Comparison of ENCODE assay signal across 16 cellular contexts in the genomic region with DNA sequence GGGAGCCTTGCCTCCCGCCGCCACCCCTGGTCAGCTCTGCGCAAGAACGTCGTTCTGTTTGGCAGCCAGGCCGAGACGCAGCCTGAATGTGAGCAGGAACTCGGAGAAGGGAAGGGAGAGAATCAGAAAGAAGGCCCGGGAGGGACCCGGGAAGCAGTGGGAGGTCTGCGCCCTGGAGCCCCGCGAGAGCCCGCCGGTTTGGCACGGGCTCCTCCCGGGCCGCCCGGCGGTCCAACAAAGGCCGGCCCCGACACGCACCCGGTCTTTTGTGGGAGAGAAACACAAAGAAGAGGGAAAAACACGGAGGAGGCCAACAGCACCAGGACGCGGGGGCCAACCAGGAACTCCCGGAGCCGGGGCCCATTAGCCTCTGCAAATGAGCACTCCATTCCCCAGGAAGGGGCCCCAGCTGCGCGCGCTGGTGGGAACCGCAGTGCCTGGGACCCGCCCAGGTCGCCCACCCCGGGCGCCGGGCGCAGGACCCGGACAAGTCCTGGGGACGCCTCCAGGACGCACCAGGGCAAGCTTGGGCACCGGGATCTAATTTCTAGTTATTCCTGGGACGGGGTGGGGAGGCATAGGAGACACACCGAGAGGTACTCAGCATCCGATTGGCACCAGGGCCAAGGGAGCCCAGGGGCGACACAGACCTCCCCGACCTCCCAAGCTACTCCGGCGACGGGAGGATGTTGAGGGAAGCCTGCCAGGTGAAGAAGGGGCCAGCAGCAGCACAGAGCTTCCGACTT. TPM values are rescaled to one million over a fixed set of nuclear protein-coding genes. Genes with fewer than 3 reads are reported as not detected.
A peak's percentile ranks its signal among the peaks of the same experiment; 100 is the strongest.
DNase-seq lines count a peak whose midpoint lies in the region; FAIRE-seq and TF ChIP-seq lines count a peak whose summit lies in the region.
"Had no signal": no experiment of that assay in that cellular context is flagged by ENCODE, and none has a peak within 500 bp of the region (broad histone marks: within the 10 kb centered on the region; RNA-seq: fewer than 3 reads in every experiment).

No MANE protein-coding gene starts in this region.

- H3K79me2 ChIP-seq in H1 (ENCODE audit: control insufficient read depth in 1 of 2, insufficient read depth in 2 of 2, low read length in 2 of 2): no peaks in the 10 kb centered on the region

- H2BK12ac ChIP-seq in H1 (ENCODE audit: low read depth, low read length): 0 out of 2 replicates have a peak overlapping the region, but pooled peaks have one; percentile 39

- H3K9me3 ChIP-seq in H1 (ENCODE audit: insufficient read depth in 2 of 2, low read depth in 1 of 2, low read length in 1 of 2) (no peaks in the 10 kb centered on the region; a peak in 1 of 4 replicates), neutrophil (no peaks in the 10 kb centered on the region)
- H3K9me3 ChIP-seq: tibial artery had no signal

- peaks cover 8 to 14% of the 10 kb centered on the region in 2 experiments for H4K20me1 ChIP-seq in H1 (replicated peaks in 1 of 2; ENCODE audit: control insufficient read depth in 1 of 2, insufficient read depth in 2 of 2, low read length in 2 of 2)

- peak overlapping the region; percentile 48 for H3K4me3 Mint-ChIP-seq in T-helper 1 cell treated with Interleukin-12 subunit alpha and Interleukin-12 subunit beta and Interleukin-4 antibody, amounts not matched to agents 30 μg/mL and 1 μg/mL, for 36 hours
- H3K4me3 Mint-ChIP-seq in HFFc6: 0 out of 2 replicates have a peak overlapping the region, but pooled peaks have one; percentile 34

- H3K79me1 ChIP-seq in H1 (ENCODE audit: low read depth, low read length): no peaks in the 10 kb centered on the region

- TF ChIP-seq CTCF in HFFc6 (IDR thresholded peaks at IDR 0.05) (no peak), H1 (IDR thresholded peaks at IDR 0.05; ENCODE audit: control extremely low read depth in 1 of 3, insufficient read depth in 1 of 3, low read depth in 1 of 3, low read length in 3 of 3) (peak in 1 of 3 experiments; percentile 2; a peak in 1 of 4 replicates), neutrophil (IDR thresholded peaks at IDR 0.05) (no peak)

- no peak overlapping the region for H2BK120ac ChIP-seq in H1 (replicated peaks; ENCODE audit: low read depth, low read length)

- 0 out of 2 replicates have a peak overlapping the region, but pooled peaks have one; percentile 46 for H2BK15ac ChIP-seq in H1 (ENCODE audit: low read length)

- H3K9ac ChIP-seq in H1 (replicated peaks in 1 of 4; ENCODE audit: extremely low read depth in 1 of 4, low read depth in 3 of 4, low read length in 3 of 4): no peak overlapping the region

- 0 out of 4 replicates have a peak, but pooled peaks of 1 of the 2 experiments have one; percentile 0 for TF ChIP-seq RAD21 in H1 (IDR thresholded peaks at IDR 0.05 in 1 of 2, conservative IDR thresholded peaks at IDR 0.05 in 1 of 2; ENCODE audit: low read depth in 2 of 2, low read length in 2 of 2)

- H3K4me1 ChIP-seq in H1 (replicated peaks in 1 of 4; ENCODE audit: control insufficient read depth in 3 of 4, insufficient read depth in 4 of 4, low read length in 3 of 4): peaks cover 6 to 28% (median 22%) of the 10 kb centered on the region in 4 experiments
- H3K4me1 ChIP-seq in neutrophil (ENCODE audit: control insufficient read depth in 1 of 2, insufficient read depth in 1 of 2, low read depth in 1 of 2, low read length in 1 of 2): peaks cover 74 to 91% of the 10 kb centered on the region in 2 experiments

- no peak overlapping the region for H4K5ac ChIP-seq in H1 (ENCODE audit: insufficient read length, low read depth, low read length)

- peaks cover 18% of the 10 kb centered on the region for H3K4me1 Mint-ChIP-seq in T-helper 1 cell treated with Interleukin-12 subunit alpha and Interleukin-12 subunit beta and Interleukin-4 antibody, amounts not matched to agents 30 μg/mL and 1 μg/mL, for 36 hours (ENCODE audit: low read depth)
- no peaks in the 10 kb centered on the region for H3K4me1 Mint-ChIP-seq in HFFc6 (ENCODE audit: low read depth)

- no peak overlapping the region for H3K56ac ChIP-seq in H1 (replicated peaks; ENCODE audit: insufficient read length, low read depth, low read length)

- H2AFZ ChIP-seq in H1 (ENCODE audit: low read length): no peak overlapping the region

- H3K27ac ChIP-seq in H1 (ENCODE audit: low read depth, low read length) (no peak overlapping the region), neutrophil (no peak overlapping the region)
- H3K27ac ChIP-seq: RWPE1, tibial artery had no signal

- H3K9me3 Mint-ChIP-seq in T-helper 1 cell treated with Interleukin-12 subunit alpha and Interleukin-12 subunit beta and Interleukin-4 antibody, amounts not matched to agents 30 μg/mL and 1 μg/mL, for 36 hours: no peaks in the 10 kb centered on the region
- H3K9me3 Mint-ChIP-seq in HFFc6: no peaks in the 10 kb centered on the region

- H3K27me3 ChIP-seq in H1 (replicated peaks in 1 of 4; ENCODE audit: control insufficient read depth in 3 of 4, extremely low read depth in 1 of 4, insufficient read depth in 3 of 4, low read length in 3 of 4) (peaks cover 89 to 99% (median 97%) of the 10 kb centered on the region in 4 experiments), neutrophil (peaks cover 100% of the 10 kb centered on the region)

- H3K23me2 ChIP-seq in H1 (ENCODE audit: low read depth, low read length): peaks cover 16% of the 10 kb centered on the region

- no peak overlapping the region for H2BK20ac ChIP-seq in H1 (ENCODE audit: low read length)

- H3K4me3 ChIP-seq in H1 (ENCODE audit: extremely low read depth in 1 of 4, insufficient read depth in 2 of 4, low read depth in 3 of 4, low read length in 4 of 4): peak overlapping the region in 3 of 4 experiments; percentile 13 to 70 (median 34); a peak in 6 of 8 replicates
- H3K4me3 ChIP-seq in neutrophil (ENCODE audit: low read depth in 1 of 2, low read length in 1 of 2): peak overlapping the region; percentile 52 to 59
- H3K4me3 ChIP-seq: tibial artery had no signal

- no peak overlapping the region for H3K23ac ChIP-seq in H1 (ENCODE audit: insufficient read length)

- no peak overlapping the region for H2AK5ac ChIP-seq in H1 (ENCODE audit: low read depth, low read length)

- POLR2A ChIA-PET in H1 (lab: Charles Lee; ENCODE audit: partially characterized antibody): no interaction called here

- no peak for DNase-seq in T-helper 1 cell
- DNase-seq in HFFc6: no peak
- DNase-seq in H1 (ENCODE audit: low read depth in 1 of 2, low spot score in 2 of 2): peak in 1 of 2 experiments; percentile 72
- no peak for DNase-seq in SK-N-DZ (ENCODE audit: low spot score)
- no peak for DNase-seq in NCI-H187 treated with DMSO at 0.1 percent for 48 hours (lab: John Stamatoyannopoulos, UW)
- no peak for DNase-seq in SW480 (ENCODE audit: low spot score)
- DNase-seq: GOT3, KBM-7, NCI-H226, tibial artery had no signal

- peaks cover 6% of the 10 kb centered on the region for H3K36me3 Mint-ChIP-seq in T-helper 1 cell treated with Interleukin-12 subunit alpha and Interleukin-12 subunit beta and Interleukin-4 antibody, amounts not matched to agents 30 μg/mL and 1 μg/mL, for 36 hours (ENCODE audit: low read depth)
- no peaks in the 10 kb centered on the region for H3K36me3 Mint-ChIP-seq in HFFc6 (ENCODE audit: low read depth)

- H4K91ac ChIP-seq in H1 (replicated peaks; ENCODE audit: insufficient read length, low read length): peak overlapping the region; percentile 10

- H3K14ac ChIP-seq in H1 (ENCODE audit: insufficient read length): no peak overlapping the region

- H4K8ac ChIP-seq in H1 (ENCODE audit: extremely low read depth, insufficient read depth, low read length): peak overlapping the region; percentile 26; the same call in 1 of the 2 replicates

- TF ChIP-seq POLR2A in H1 (IDR thresholded peaks at IDR 0.05; ENCODE audit: control extremely low read depth in 1 of 2, low read depth in 2 of 2, low read length in 2 of 2): no peak

- TF ChIP-seq EP300 in H1 (IDR thresholded peaks at IDR 0.05; ENCODE audit: borderline replicate concordance in 1 of 2, low read depth in 2 of 2, low read length in 2 of 2): no peak

- no peak overlapping the region for H3K4ac ChIP-seq in H1 (replicated peaks; ENCODE audit: insufficient read length, low read depth, low read length)

- H2BK5ac ChIP-seq in H1 (ENCODE audit: low read depth, low read length): 0 out of 2 replicates have a peak overlapping the region, but pooled peaks have one; percentile 5

- H3K36me3 ChIP-seq in H1 (ENCODE audit: control insufficient read depth in 2 of 4, insufficient read depth in 4 of 4, low read length in 3 of 4) (peaks cover 0 to 5% (median 0%) of the 10 kb centered on the region in 4 experiments; a peak in 1 of 8 replicates), neutrophil (no peaks in the 10 kb centered on the region)
- H3K36me3 ChIP-seq: tibial artery had no signal

- H3K4me2 ChIP-seq in H1 (ENCODE audit: insufficient read depth in 1 of 2, low read depth in 2 of 2, low read length in 2 of 2): peak overlapping the region; percentile 66 to 95

- WGBS in H1 (ENCODE audit: extremely low coverage in 1 of 2, insufficient coverage in 1 of 2, insufficient read length in 1 of 2, insufficient replicate concordance in 2 of 2, low coverage in 1 of 2, low lambda C conversion rate in 2 of 2, missing lambda C conversion rate in 1 of 2), 2 experiments: 6% methylated on average over 37 of the region's 52 CpGs; no CpG with 5 or more reads in 1 of the 2 experiments

- no peak overlapping the region; the same call in 1 of the 2 replicates for H3K18ac ChIP-seq in H1 (ENCODE audit: extremely low read depth, low read length)

- CTCF ChIA-PET in H1 (lab: Charles Lee; ENCODE audit: partially characterized antibody): interaction anchor here (0.8 to 6.0 kb wide), 10 partner anchors 10 to 103 kb away, joined by 3 to 44 read pairs (median 4); no protein-coding TSS in a partner anchor

- H3K27me3 Mint-ChIP-seq in T-helper 1 cell treated with Interleukin-12 subunit alpha and Interleukin-12 subunit beta and Interleukin-4 antibody, amounts not matched to agents 30 μg/mL and 1 μg/mL, for 36 hours (ENCODE audit: low read depth): peaks cover 82% of the 10 kb centered on the region
- peaks cover 80% of the 10 kb centered on the region for H3K27me3 Mint-ChIP-seq in HFFc6 (ENCODE audit: insufficient read depth)

- no peak for FAIRE-seq in H1 (lab: Jason Lieb, UNC)

- peak overlapping the region; percentile 69 for H3K27ac Mint-ChIP-seq in T-helper 1 cell treated with Interleukin-12 subunit alpha and Interleukin-12 subunit beta and Interleukin-4 antibody, amounts not matched to agents 30 μg/mL and 1 μg/mL, for 36 hours
- no peak overlapping the region for H3K27ac Mint-ChIP-seq in HFFc6

RNA-seq across cellular contexts. Expression of a gene that starts 2.7 kb away (rescaled TPM):
- not detected for total RNA-seq in HFFc6 (2021; fragmentation: NEBNext Ultra II Directional; extraction: Animal tissue kit (Norgen Biotek cat#: 25700))
- total RNA-seq in H1 (2021; fragmentation: NEBNext Ultra II Directional; extraction: Animal tissue kit (Norgen Biotek cat#: 25700)): 0.11 TPM in 1 of 2 replicates, not detected in the other
- polyA plus RNA-seq in H1 (2011; rRNA removed): 0.79 and 0.93 TPM in 2 replicates
- 0.81 TPM for polyA plus RNA-seq in H1 (2011; cell fraction: cytosol; rRNA removed)
- polyA plus RNA-seq in H1 (2011; cell fraction: nucleus; rRNA removed): 0.68 TPM
- 0.57 to 1.3 TPM (median 0.75 TPM) in 4 replicates for polyA plus RNA-seq in H1 (2012, experiment 1 of 2)
- polyA plus RNA-seq in H1 (2012, experiment 2 of 2): 0.79 TPM
- polyA plus RNA-seq in H1 (2013, experiment 1 of 2): 1.0 TPM
- polyA plus RNA-seq in H1 (2013, experiment 2 of 2): 0.99 TPM
- 0.20 and 0.35 TPM in 2 replicates for polyA minus RNA-seq in H1 (2011; rRNA and poly(A)+ RNA removed)
- 1.8 TPM for polyA minus RNA-seq in H1 (2011; cell fraction: cytosol; rRNA and poly(A)+ RNA removed)
- polyA minus RNA-seq in H1 (2011; cell fraction: nucleus; rRNA and poly(A)+ RNA removed): 1.2 TPM
- not detected in 2 replicates for polyA plus RNA-seq in SK-N-DZ (2014; cell fraction: cytosol; rRNA removed)
- not detected in 2 replicates for polyA plus RNA-seq in SK-N-DZ (2014; cell fraction: nucleus; rRNA removed)
- total RNA-seq: dermis microvascular lymphatic vessel endothelial cell, glomerular endothelial cell, lung microvascular endothelial cell had no signal

RNA-seq across cellular contexts. Expression of a gene that starts 46.9 kb away (rescaled TPM):
- not detected for total RNA-seq in HFFc6 (2021; fragmentation: NEBNext Ultra II Directional; extraction: Animal tissue kit (Norgen Biotek cat#: 25700))
- 0.65 and 0.73 TPM in 2 replicates for total RNA-seq in H1 (2021; fragmentation: NEBNext Ultra II Directional; extraction: Animal tissue kit (Norgen Biotek cat#: 25700))
- 1.2 and 1.4 TPM in 2 replicates for polyA plus RNA-seq in H1 (2011; rRNA removed)
- 0.81 TPM for polyA plus RNA-seq in H1 (2011; cell fraction: cytosol; rRNA removed)
- 2.1 TPM for polyA plus RNA-seq in H1 (2011; cell fraction: nucleus; rRNA removed)
- 0.50 to 0.98 TPM (median 0.89 TPM) in 4 replicates for polyA plus RNA-seq in H1 (2012, experiment 1 of 2)
- polyA plus RNA-seq in H1 (2012, experiment 2 of 2): 0.20 TPM
- polyA plus RNA-seq in H1 (2013, experiment 1 of 2): 0.26 TPM
- polyA plus RNA-seq in H1 (2013, experiment 2 of 2): 0.46 TPM
- not detected in 2 replicates for polyA minus RNA-seq in H1 (2011; rRNA and poly(A)+ RNA removed)
- polyA minus RNA-seq in H1 (2011; cell fraction: cytosol; rRNA and poly(A)+ RNA removed): 0.51 TPM
- 0.80 TPM for polyA minus RNA-seq in H1 (2011; cell fraction: nucleus; rRNA and poly(A)+ RNA removed)
- not detected in 2 replicates for polyA plus RNA-seq in SK-N-DZ (2014; cell fraction: cytosol; rRNA removed)
- not detected in 2 replicates for polyA plus RNA-seq in SK-N-DZ (2014; cell fraction: nucleus; rRNA removed)
- total RNA-seq: dermis microvascular lymphatic vessel endothelial cell, glomerular endothelial cell, lung microvascular endothelial cell had no signal
